In the genomic region with DNA sequence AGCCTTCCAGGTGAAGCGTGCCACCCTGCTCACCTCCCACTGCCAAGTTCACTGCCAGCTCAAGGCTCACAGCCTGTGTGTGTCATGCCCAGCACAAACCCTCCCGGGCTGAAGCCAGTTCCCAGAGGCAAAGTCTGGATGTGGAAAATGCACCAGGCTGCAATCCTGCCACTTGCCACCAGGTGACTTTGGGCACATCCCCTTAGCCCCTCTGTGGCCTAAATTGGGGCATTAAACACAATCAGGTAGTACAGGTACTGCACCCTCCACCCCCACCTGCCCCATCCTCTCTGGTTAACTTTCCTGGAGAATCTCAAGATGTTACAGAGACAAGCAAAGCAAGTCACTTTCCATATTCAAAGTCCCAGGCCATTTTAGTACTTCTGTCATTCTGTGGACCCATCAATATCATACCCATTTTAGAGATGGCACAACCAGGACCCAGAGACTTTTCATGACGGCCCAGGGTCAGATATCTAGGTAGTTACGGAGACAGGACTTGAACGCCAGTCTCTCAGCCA, we compare ENCODE assay signal across 8 cellular contexts. TPM values are rescaled to one million over a fixed set of nuclear protein-coding genes. Genes with fewer than 3 reads are reported as not detected.
DNase-seq lines count a peak whose midpoint lies in the region; ATAC-seq, FAIRE-seq and TF ChIP-seq lines count a peak whose summit lies in the region.

No MANE protein-coding gene starts in this region.

- H3K27me3 Mint-ChIP-seq in activated CD4-positive, alpha-beta T cell treated with anti-CD3 and anti-CD28 coated beads, Interleukin-2, amount 10 ng/mL, durations not matched to agents 24 days and 14 days: peaks cover 45% of the 10 kb centered on the region

- H3K4me3 Mint-ChIP-seq in activated CD4-positive, alpha-beta T cell treated with anti-CD3 and anti-CD28 coated beads, Interleukin-2, amount 10 ng/mL, durations not matched to agents 24 days and 14 days: no peak overlapping the region

- no peaks in the 10 kb centered on the region for H3K36me3 Mint-ChIP-seq in activated CD4-positive, alpha-beta T cell treated with anti-CD3 and anti-CD28 coated beads, Interleukin-2, amount 10 ng/mL, durations not matched to agents 24 days and 14 days (ENCODE audit: low read depth)

- no peak overlapping the region for H3K27ac Mint-ChIP-seq in activated CD4-positive, alpha-beta T cell treated with anti-CD3 and anti-CD28 coated beads, Interleukin-2, amount 10 ng/mL, durations not matched to agents 24 days and 14 days

- DNase-seq in A673 (ENCODE audit: low spot score) (peak; percentile 59), GM18507 (ENCODE audit: extremely low spot score, insufficient read length, low read depth) (no peak), foreskin fibroblast (peak in 1 of 2 donors; percentile 52), AML-193 (lab: John Stamatoyannopoulos, UW) (no peak)
- DNase-seq in activated CD4-positive, alpha-beta T cell treated with anti-CD3 and anti-CD28 coated beads, Interleukin-2, amount 10 ng/mL, durations not matched to agents 24 days and 14 days: peak; percentile 76
- peak; percentile 16 to 45 for DNase-seq in stimulated activated CD4-positive, alpha-beta T cell treated with anti-CD3 and anti-CD28 coated beads, Interleukin-4, amount 100 ng/mL, for 48 hours (ENCODE audit: low read depth in 2 of 2)

- FAIRE-seq in GM18507 (lab: Jason Lieb, UNC): peak; percentile 47

- H3K9me3 Mint-ChIP-seq in activated CD4-positive, alpha-beta T cell treated with anti-CD3 and anti-CD28 coated beads, Interleukin-2, amount 10 ng/mL, durations not matched to agents 24 days and 14 days: no peaks in the 10 kb centered on the region

- H3K27me3 ChIP-seq in A673 (replicated peaks; ENCODE audit: insufficient read depth, low read depth, low read length, poor library complexity): no peaks in the 10 kb centered on the region

- no peaks in the 10 kb centered on the region for H3K9me3 ChIP-seq in A673 (ENCODE audit: low read depth, low read length, poor library complexity, severe bottlenecking)

- POLR2A ChIA-PET in A673 (lab: Charles Lee; ENCODE audit: low non-redundant PET): no interaction called here

- CTCF ChIA-PET in A673 (lab: Charles Lee): interaction anchor here (0.5 kb wide), 1 partner anchor 43 kb away, joined by 3 read pairs; no protein-coding TSS in a partner anchor

- BruUV-seq in A673 (replicated peaks; lab: Mats Ljungman, UMichigan): no TSS peak

- ATAC-seq in HG02623 (IDR thresholded peaks at IDR 0.05; ENCODE audit: unreplicated experiment) (no peak), HG02759 (IDR thresholded peaks at IDR 0.05; ENCODE audit: unreplicated experiment) (no peak)

- peaks cover 44% of the 10 kb centered on the region for H3K4me1 ChIP-seq in A673 (ENCODE audit: insufficient read depth, low read length, poor library complexity, severe bottlenecking)

- intact Hi-C loops in A673 (cut with micrococcal nuclease; ENCODE audit: unreplicated experiment): no loop called here
- intact Hi-C loops in activated CD4-positive, alpha-beta T cell treated with anti-CD3 and anti-CD28 coated beads, Interleukin-2, amount 10 ng/mL, durations not matched to agents 24 days and 14 days (cut with micrococcal nuclease): no loop called here

- no peak overlapping the region for H3K27ac ChIP-seq in A673 (ENCODE audit: low read depth, low read length, poor library complexity, severe bottlenecking)

- H3K36me3 ChIP-seq in A673 (ENCODE audit: insufficient read depth, low read length, poor library complexity, severe bottlenecking): no peaks in the 10 kb centered on the region

- peaks cover 2% of the 10 kb centered on the region for H3K4me1 Mint-ChIP-seq in activated CD4-positive, alpha-beta T cell treated with anti-CD3 and anti-CD28 coated beads, Interleukin-2, amount 10 ng/mL, durations not matched to agents 24 days and 14 days

- TF ChIP-seq CTCF in A673 (conservative IDR thresholded peaks at IDR 0.05; ENCODE audit: low read depth, low read length) (peak; percentile 70), foreskin fibroblast (IDR thresholded peaks at IDR 0.05; ENCODE audit: low read depth, low read length) (peak; percentile 44)

- no peak overlapping the region for H3K4me3 ChIP-seq in A673 (ENCODE audit: low read depth, low read length, poor library complexity, severe bottlenecking)
- H3K4me3 ChIP-seq in foreskin fibroblast (ENCODE audit: low read depth in 1 of 2, low read length in 2 of 2): no peak overlapping the region

RNA-seq across cellular contexts. Expression of a gene that starts 1.8 kb away (rescaled TPM):
- total RNA-seq in A673 (2021): 1.3 and 3.1 TPM in 2 replicates
- 0.09 TPM in 1 of 2 replicates, not detected in the other for total RNA-seq in activated CD4-positive, alpha-beta T cell treated with anti-CD3 and anti-CD28 coated beads, Interleukin-2, amount 10 ng/mL, durations not matched to agents 24 days and 14 days

Comparison
In these comparisons a context has a peak if more than half of its experiments do, and no peak if none do; other contexts are left out.
1. DNase-seq: peak in A673 (single experiment), activated CD4-positive, alpha-beta T cell treated with anti-CD3 and anti-CD28 coated beads, Interleukin-2, amount 10 ng/mL, durations not matched to agents 24 days and 14 days (single experiment) and stimulated activated CD4-positive, alpha-beta T cell treated with anti-CD3 and anti-CD28 coated beads, Interleukin-4, amount 100 ng/mL, for 48 hours (2 of 2); none in GM18507 (single experiment) and AML-193 (0 of 2).